In genomic region chr14:100192672-100193416, GRCh38 we compare ENCODE assay signal across 8 cellular contexts. TPM values are rescaled to one million over a fixed set of nuclear protein-coding genes. Genes with fewer than 3 reads are reported as not detected.
A peak's percentile ranks its signal among the peaks of the same experiment; 100 is the strongest.
DNase-seq lines count a peak whose midpoint lies in the region; ATAC-seq, FAIRE-seq and TF ChIP-seq lines count a peak whose summit lies in the region.

No MANE protein-coding gene starts in this region.

- peak overlapping the region; percentile 69 for H3K27ac ChIP-seq in keratinocyte (ENCODE audit: control insufficient read depth, insufficient read depth, low read length)

- H3K79me2 ChIP-seq in keratinocyte (ENCODE audit: control insufficient read depth, insufficient read depth, low read length): no peaks in the 10 kb centered on the region

- dilution Hi-C loops in keratinocyte (cut with MboI; ENCODE audit: extremely low pct_ligation_motif_present, low sequenced_read_pairs): no loop called here

- DNase-seq in AG10803 (ENCODE audit: low read depth) (peak; percentile 95), NCI-H345 (lab: John Stamatoyannopoulos, UW) (peak; percentile 99), cerebellar cortex (ENCODE audit: low spot score) (peak; percentile 99), keratinocyte (ENCODE audit: low read depth, low spot score) (peak; percentile 88)
- peak; percentile 99 for DNase-seq in activated CD4-positive, CD25-positive, alpha-beta regulatory T cell treated with anti-CD3 and anti-CD28 coated beads, Interleukin-2, amount 50 U/mL, for 16 hours (ENCODE audit: low read depth, low spot score)
- peak; percentile 98 to 99 for DNase-seq in stimulated activated CD4-positive, alpha-beta T cell treated with anti-CD3 and anti-CD28 coated beads, Interleukin-15, amount 100 ng/mL, for 1 hour (ENCODE audit: low read depth in 1 of 2, low spot score in 1 of 2)

- peak overlapping the region; percentile 97 for H2AFZ ChIP-seq in keratinocyte (ENCODE audit: control insufficient read depth, low read length)

- peak overlapping the region; percentile 87 for H3K4me2 ChIP-seq in keratinocyte (ENCODE audit: control insufficient read depth, extremely low read depth, insufficient read depth, low read depth, low read length)

- FAIRE-seq in keratinocyte (lab: Jason Lieb, UNC): peak; percentile 9

- H3K36me3 ChIP-seq in keratinocyte (ENCODE audit: control insufficient read depth in 2 of 2, extremely low read depth in 1 of 2, insufficient read depth in 2 of 2, low read length in 2 of 2): no peaks in the 10 kb centered on the region

- peak overlapping the region; percentile 82 for H3K9ac ChIP-seq in keratinocyte (ENCODE audit: control insufficient read depth, extremely low read depth, insufficient read depth, low read length)

- H3K9me1 ChIP-seq in keratinocyte (ENCODE audit: control insufficient read depth, extremely low read depth, insufficient read depth, low read length): no peaks in the 10 kb centered on the region

- no peaks in the 10 kb centered on the region for H3K9me3 ChIP-seq in keratinocyte (ENCODE audit: control insufficient read depth, low read depth, low read length)

- TF ChIP-seq CTCF in AG10803 (conservative IDR thresholded peaks at IDR 0.05; ENCODE audit: low read length): peak; percentile 77
- peak; percentile 59 to 89 (median 83) for TF ChIP-seq CTCF in keratinocyte (optimal IDR thresholded peaks at IDR 0.05 in 1 of 3, IDR thresholded peaks at IDR 0.05 in 1 of 3, conservative IDR thresholded peaks at IDR 0.05 in 1 of 3; ENCODE audit: extremely low read depth in 1 of 3, insufficient read depth in 2 of 3, low read length in 3 of 3)

- no peaks in the 10 kb centered on the region for H3K27me3 ChIP-seq in keratinocyte (ENCODE audit: control insufficient read depth, extremely low read depth, insufficient read depth, low read length)

- no peaks in the 10 kb centered on the region for H4K20me1 ChIP-seq in keratinocyte (ENCODE audit: control insufficient read depth, extremely low read depth, insufficient read depth, low read length)

- peaks cover 12% of the 10 kb centered on the region for H3K4me1 ChIP-seq in keratinocyte (ENCODE audit: control insufficient read depth, extremely low read depth, insufficient read depth, low read length)

- peak overlapping the region; percentile 67 for H3K4me3 ChIP-seq in AG10803 (ENCODE audit: low read length)
- peak overlapping the region; percentile 23 to 65 (median 35) for H3K4me3 ChIP-seq in keratinocyte (ENCODE audit: control insufficient read depth in 2 of 3, extremely low read depth in 1 of 3, insufficient read depth in 2 of 3, low read depth in 1 of 3, low read length in 3 of 3)

- peak; percentile 98 for ATAC-seq in GM19023 (IDR thresholded peaks at IDR 0.05; ENCODE audit: unreplicated experiment)
- ATAC-seq in HG03280 (IDR thresholded peaks at IDR 0.05; ENCODE audit: unreplicated experiment): peak; percentile 98

RNA-seq across cellular contexts. Expression of gene DEGS2, which starts 33.4 kb away (rescaled TPM):
- polyA plus RNA-seq in keratinocyte: 0.34 to 0.59 TPM (median 0.46 TPM) in 3 replicates
- polyA plus RNA-seq in keratinocyte (2011; ENCODE audit: low read depth): 0.67 TPM
- 0.07 and 0.23 TPM in 2 replicates for polyA plus RNA-seq in keratinocyte (2011; cell fraction: cytosol; rRNA removed)
- polyA plus RNA-seq in keratinocyte (2011; cell fraction: nucleus; rRNA removed): 0.46 and 0.84 TPM in 2 replicates
- polyA plus RNA-seq in keratinocyte (2012; ENCODE audit: low replicate concordance): 0.22 and 21.8 TPM in 2 replicates
- 0.06 to 0.26 TPM in 2 of 3 replicates, not detected in the other for polyA minus RNA-seq in keratinocyte
- not detected for polyA minus RNA-seq in keratinocyte (2011; cell fraction: cytosol; rRNA and poly(A)+ RNA removed)
- polyA minus RNA-seq in keratinocyte (2011; cell fraction: nucleus; rRNA and poly(A)+ RNA removed): 1.2 and 2.3 TPM in 2 replicates

RNA-seq across cellular contexts. Expression of gene YY1, which starts 46.1 kb away (rescaled TPM):
- polyA plus RNA-seq in keratinocyte: 34.9 to 65.6 TPM (median 38.3 TPM) in 3 replicates
- polyA plus RNA-seq in keratinocyte (2011; ENCODE audit: low read depth): 168 TPM
- polyA plus RNA-seq in keratinocyte (2011; cell fraction: cytosol; rRNA removed): 36.2 and 61.6 TPM in 2 replicates
- 39.4 and 52.3 TPM in 2 replicates for polyA plus RNA-seq in keratinocyte (2011; cell fraction: nucleus; rRNA removed)
- 42.1 and 62.3 TPM in 2 replicates for polyA plus RNA-seq in keratinocyte (2012; ENCODE audit: low replicate concordance)
- 16.4 to 31.7 TPM (median 28.0 TPM) in 3 replicates for polyA minus RNA-seq in keratinocyte
- polyA minus RNA-seq in keratinocyte (2011; cell fraction: cytosol; rRNA and poly(A)+ RNA removed): 28.0 TPM
- polyA minus RNA-seq in keratinocyte (2011; cell fraction: nucleus; rRNA and poly(A)+ RNA removed): 21.8 and 31.6 TPM in 2 replicates

Comparison
In these comparisons a context has a peak if more than half of its experiments do, and no peak if none do; other contexts are left out.
1. Peak in every context shown above with its lines: DNase-seq, ATAC-seq, H3K4me3 ChIP-seq and H3K27ac ChIP-seq.